Comparison of ENCODE assay signal across 17 cellular contexts in genomic region chr3:30827080-30827479, GRCh38.
DNase-seq lines count a peak whose midpoint lies in the region; ATAC-seq and TF ChIP-seq lines count a peak whose summit lies in the region.
"Had no signal": no experiment of that assay in that cellular context is flagged by ENCODE, and none has a peak within 500 bp of the region (broad histone marks: within the 10 kb centered on the region; RNA-seq: fewer than 3 reads in every experiment).

No MANE protein-coding gene starts in this region.

- no peaks in the 10 kb centered on the region for H3K27me3 ChIP-seq in left ventricle myocardium inferior (ENCODE audit: low read depth)
- H3K27me3 ChIP-seq in gastroesophageal sphincter = no peaks in the 10 kb centered on the region
- H3K27me3 ChIP-seq in psoas muscle (ENCODE audit: insufficient read depth in 3 of 3, low read length in 2 of 3) = no peaks in the 10 kb centered on the region
- H3K27me3 ChIP-seq in thoracic aorta (replicated peaks; ENCODE audit: insufficient read depth) = no peaks in the 10 kb centered on the region
- H3K27me3 ChIP-seq: BE2C had no signal

- H3K4me1 ChIP-seq in left ventricle myocardium inferior = peaks cover 26% of the 10 kb centered on the region
- peaks cover 0 to 49% (median 3%) of the 10 kb centered on the region in 3 donors for H3K4me1 ChIP-seq in gastroesophageal sphincter
- peaks cover 55% of the 10 kb centered on the region for H3K4me1 ChIP-seq in psoas muscle
- peaks cover 8 to 24% of the 10 kb centered on the region in 2 donors for H3K4me1 ChIP-seq in thoracic aorta (ENCODE audit: control insufficient read depth in 1 of 2, low read depth in 2 of 2)
- H3K4me1 ChIP-seq: BE2C had no signal

- no peak for TF ChIP-seq POLR2A in gastroesophageal sphincter (IDR thresholded peaks at IDR 0.05)

- 91 to 92% methylated on average over 1 of the region's 1 CpG for WGBS in gastroesophageal sphincter (ENCODE audit: low coverage in 1 of 2), 2 donors
- WGBS in psoas muscle, 3 donors = 58 to 81% (median 68%) methylated on average over 1 of the region's 1 CpG

- H3K9me3 ChIP-seq in left ventricle myocardium inferior (replicated peaks) (no peaks in the 10 kb centered on the region), gastroesophageal sphincter (no peaks in the 10 kb centered on the region), psoas muscle (no peaks in the 10 kb centered on the region), thoracic aorta (no peaks in the 10 kb centered on the region)
- H3K9me3 ChIP-seq: BE2C had no signal

- H3K27ac ChIP-seq in left ventricle myocardium inferior (replicated peaks) (peak overlapping the region; percentile 55), gastroesophageal sphincter (peak overlapping the region in 3 of 4 donors; percentile 12 to 56 (median 39)), psoas muscle (peak overlapping the region; percentile 78), thoracic aorta (peak overlapping the region in 1 of 2 donors; percentile 70)

- no peak for TF ChIP-seq EP300 in gastroesophageal sphincter (IDR thresholded peaks at IDR 0.05)

- DNase-seq in left ventricle myocardium inferior = no peak
- no peak for DNase-seq in cardiac septum (ENCODE audit: low spot score)
- DNase-seq in psoas muscle = no peak
- DNase-seq in thoracic aorta (ENCODE audit: low spot score) = no peak
- DNase-seq in HuH-7.5 (ENCODE audit: low spot score) = no peak
- DNase-seq: ACHN; BE2C; CD4-positive, CD25-positive, alpha-beta regulatory T cell; CD8-positive, alpha-beta memory T cell; COR-L47; DMS 273 treated with DMSO at 0.1 percent for 48 hours; DMS53; DND-41 had no signal

- intact Hi-C loops in left ventricle myocardium inferior (cut with micrococcal nuclease) = no loop called here
- intact Hi-C loops in cardiac septum (cut with DNase I) = loop anchor here (2.0 kb wide), 1 partner anchor 16 kb away; no protein-coding TSS in a partner anchor
- intact Hi-C loops in psoas muscle (cut with DNase I) = no loop called here

- no peaks in the 10 kb centered on the region for H3K36me3 ChIP-seq in left ventricle myocardium inferior
- H3K36me3 ChIP-seq in gastroesophageal sphincter = no peaks in the 10 kb centered on the region
- H3K36me3 ChIP-seq in psoas muscle (ENCODE audit: insufficient read depth in 1 of 2, low read depth in 1 of 2) = no peaks in the 10 kb centered on the region
- no peaks in the 10 kb centered on the region for H3K36me3 ChIP-seq in thoracic aorta
- H3K36me3 ChIP-seq: BE2C had no signal

- ATAC-seq in gastroesophageal sphincter (no peak), psoas muscle (peak in 3 of 4 donors; percentile 35 to 60 (median 55)), thoracic aorta (ENCODE audit: insufficient number of reproducible peaks, low FRiP score, low read depth) (peak; percentile 22), GM21390 (IDR thresholded peaks at IDR 0.05; ENCODE audit: unreplicated experiment) (no peak)
- ATAC-seq: GM12878, GM23338 had no signal

- H3K4me3 ChIP-seq in left ventricle myocardium inferior = no peak overlapping the region
- H3K4me3 ChIP-seq in gastroesophageal sphincter = no peak overlapping the region
- H3K4me3 ChIP-seq in psoas muscle = no peak overlapping the region
- H3K4me3 ChIP-seq in thoracic aorta = no peak overlapping the region
- H3K4me3 ChIP-seq: GM12878, GM23338 had no signal

- no peak for TF ChIP-seq CTCF in left ventricle myocardium inferior (IDR thresholded peaks at IDR 0.05; ENCODE audit: borderline replicate concordance)
- TF ChIP-seq CTCF in gastroesophageal sphincter (IDR thresholded peaks at IDR 0.05) = no peak
- no peak for TF ChIP-seq CTCF in psoas muscle (IDR thresholded peaks at IDR 0.05)
- TF ChIP-seq CTCF in thoracic aorta (IDR thresholded peaks at IDR 0.05) = no peak

Comparison
In these comparisons a context has a peak if more than half of its experiments do, and no peak if none do; other contexts are left out.
1. ATAC-seq: peak in psoas muscle (3 of 4) and thoracic aorta (single experiment); none in gastroesophageal sphincter (single experiment) and GM21390 (single experiment).